In the genomic region with DNA sequence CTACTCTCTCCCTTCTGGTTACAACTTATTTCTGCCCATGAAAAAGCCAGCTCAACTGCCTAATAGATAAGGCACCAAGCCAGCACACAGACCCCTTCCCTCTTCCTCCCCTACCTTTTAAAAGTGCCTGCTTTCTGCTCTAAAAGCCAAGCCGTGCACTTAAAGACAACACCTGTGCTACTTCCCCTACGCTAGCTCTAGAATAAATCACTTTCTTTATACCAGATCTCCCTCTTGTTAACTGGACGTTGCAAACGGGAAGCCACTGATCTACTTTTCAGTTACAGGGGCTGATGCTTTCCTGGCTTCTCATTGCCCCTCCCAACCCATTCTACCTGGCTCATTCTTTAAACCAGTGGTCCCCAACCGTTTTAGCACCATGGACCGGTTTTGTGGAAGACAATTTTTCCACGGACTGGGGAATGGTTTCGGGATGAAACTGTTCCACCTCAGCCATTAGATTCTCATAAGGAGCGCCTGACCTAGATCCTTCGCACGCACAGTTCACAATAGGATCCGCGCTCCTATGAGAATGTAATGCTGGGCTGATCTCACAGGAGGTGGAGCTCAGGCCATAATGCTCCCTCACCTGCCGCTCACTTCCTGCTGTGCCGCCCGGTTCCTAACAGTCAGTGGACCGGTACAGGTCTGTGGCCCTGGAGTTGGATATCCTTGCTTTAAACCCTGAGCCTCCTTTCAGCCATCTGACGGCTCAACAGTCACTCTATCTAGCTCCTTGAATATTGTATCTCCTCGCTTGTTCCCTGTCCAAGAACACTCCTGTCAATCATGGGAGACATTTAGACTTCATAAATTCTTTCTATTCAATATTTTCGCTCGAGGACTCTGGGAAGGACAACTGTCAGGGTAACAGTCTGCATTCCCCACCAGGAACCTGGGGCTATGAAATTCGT, we compare ENCODE assay signal across 8 cellular contexts. TPM values are rescaled to one million over a fixed set of nuclear protein-coding genes. Genes with fewer than 3 reads are reported as not detected.
DNase-seq lines count a peak whose midpoint lies in the region; ATAC-seq and TF ChIP-seq lines count a peak whose summit lies in the region.

No MANE protein-coding gene starts in this region.

- H3K9me3 ChIP-seq in upper lobe of left lung: peaks cover 0 to 10% (median 3%) of the 10 kb centered on the region in 4 donors

- H3K27ac Mint-ChIP-seq in activated CD4-positive, alpha-beta T cell treated with anti-CD3 and anti-CD28 coated beads, Interleukin-2, amount 10 ng/mL, durations not matched to agents 7 days and 5 days: no peak overlapping the region
- H3K27ac Mint-ChIP-seq in naive thymus-derived CD8-positive, alpha-beta T cell: peak overlapping the region; percentile 67 to 94 (median 86)

- TF ChIP-seq POLR2A in erythroblast (IDR thresholded peaks at IDR 0.05; ENCODE audit: low read length) (peak; percentile 44), upper lobe of left lung (IDR thresholded peaks at IDR 0.05) (no peak)

- H3K36me3 ChIP-seq in upper lobe of left lung: peaks cover 0 to 13% (median 8%) of the 10 kb centered on the region in 4 donors

- H3K27me3 Mint-ChIP-seq in activated CD4-positive, alpha-beta T cell treated with anti-CD3 and anti-CD28 coated beads, Interleukin-2, amount 10 ng/mL, durations not matched to agents 7 days and 5 days: no peaks in the 10 kb centered on the region
- peaks cover 1 to 14% (median 4%) of the 10 kb centered on the region in 5 donors for H3K27me3 Mint-ChIP-seq in naive thymus-derived CD8-positive, alpha-beta T cell

- H3K4me1 Mint-ChIP-seq in activated CD4-positive, alpha-beta T cell treated with anti-CD3 and anti-CD28 coated beads, Interleukin-2, amount 10 ng/mL, durations not matched to agents 7 days and 5 days: peaks cover 18% of the 10 kb centered on the region
- H3K4me1 Mint-ChIP-seq in naive thymus-derived CD8-positive, alpha-beta T cell: peaks cover 13 to 32% (median 22%) of the 10 kb centered on the region in 4 donors

- H3K4me1 ChIP-seq in upper lobe of left lung: peaks cover 7 to 22% (median 12%) of the 10 kb centered on the region in 4 donors

- CTCF ChIA-PET in activated CD4-positive, alpha-beta T cell treated with anti-CD3 and anti-CD28 coated beads, Interleukin-2, amount 10 ng/mL, durations not matched to agents 7 days and 5 days (lab: Charles Lee): interaction anchor here (0.7 to 1.3 kb wide), 3 partner anchors 22 to 115 kb away, joined by 3 read pairs; no protein-coding TSS in a partner anchor

- peak overlapping the region; percentile 69 for H3K4me3 Mint-ChIP-seq in activated CD4-positive, alpha-beta T cell treated with anti-CD3 and anti-CD28 coated beads, Interleukin-2, amount 10 ng/mL, durations not matched to agents 7 days and 5 days
- H3K4me3 Mint-ChIP-seq in naive thymus-derived CD8-positive, alpha-beta T cell: peak overlapping the region; percentile 91 to 99 (median 96)

- peaks cover 36% of the 10 kb centered on the region for H3K9me3 Mint-ChIP-seq in activated CD4-positive, alpha-beta T cell treated with anti-CD3 and anti-CD28 coated beads, Interleukin-2, amount 10 ng/mL, durations not matched to agents 7 days and 5 days
- peaks cover 13 to 42% (median 26%) of the 10 kb centered on the region in 9 donors for H3K9me3 Mint-ChIP-seq in naive thymus-derived CD8-positive, alpha-beta T cell

- POLR2A ChIA-PET in activated CD4-positive, alpha-beta T cell treated with anti-CD3 and anti-CD28 coated beads, Interleukin-2, amount 10 ng/mL, durations not matched to agents 7 days and 5 days (lab: Charles Lee): interaction anchor here (0.6 kb wide), 1 partner anchor 210 kb away, joined by 4 read pairs; no protein-coding TSS in a partner anchor
- POLR2A ChIA-PET in naive thymus-derived CD8-positive, alpha-beta T cell (lab: Charles Lee): interaction anchor here (1.1 to 1.5 kb wide), 6 partner anchors 12 to 161 kb away, joined by 3 to 6 read pairs (median 4); a partner anchor contains a TSS

- H3K4me3 ChIP-seq in LNCaP clone FGC (ENCODE audit: low read depth, low read length) (peak overlapping the region; percentile 79), upper lobe of left lung (peak overlapping the region; percentile 73 to 93 (median 86))

- WGBS in upper lobe of left lung, 2 donors: 11 to 22% methylated on average over 19 to 22 of the region's 22 CpGs

- no peak for TF ChIP-seq EP300 in upper lobe of left lung (IDR thresholded peaks at IDR 0.05)

- peaks cover 4% of the 10 kb centered on the region for H3K36me3 Mint-ChIP-seq in activated CD4-positive, alpha-beta T cell treated with anti-CD3 and anti-CD28 coated beads, Interleukin-2, amount 10 ng/mL, durations not matched to agents 7 days and 5 days (ENCODE audit: low read depth)
- H3K36me3 Mint-ChIP-seq in naive thymus-derived CD8-positive, alpha-beta T cell: peaks cover 22 to 44% (median 35%) of the 10 kb centered on the region in 3 donors

- peak; percentile 70 to 75 for ATAC-seq in naive thymus-derived CD8-positive, alpha-beta T cell
- ATAC-seq in upper lobe of left lung (ENCODE audit: low FRiP score in 2 of 2): peak; percentile 36 to 49
- no peak for ATAC-seq in HG02973 (IDR thresholded peaks at IDR 0.05; ENCODE audit: unreplicated experiment)

- H3K27ac ChIP-seq in upper lobe of left lung: peak overlapping the region; percentile 31 to 79 (median 70)

- TF ChIP-seq CTCF in LNCaP clone FGC (IDR thresholded peaks at IDR 0.05; ENCODE audit: control insufficient read depth, extremely low read depth, insufficient read depth) (no peak), upper lobe of left lung (IDR thresholded peaks at IDR 0.05) (no peak)

- no peaks in the 10 kb centered on the region for H3K27me3 ChIP-seq in upper lobe of left lung

- DNase-seq in EH (ENCODE audit: low read depth): peak; percentile 3
- no peak for DNase-seq in LNCaP clone FGC (ENCODE audit: low read depth)
- DNase-seq in activated CD4-positive, alpha-beta T cell treated with anti-CD3 and anti-CD28 coated beads, Interleukin-2, amount 10 ng/mL, durations not matched to agents 7 days and 5 days: no peak
- peak; percentile 48 to 59 for DNase-seq in erythroblast (lab: John Stamatoyannopoulos, UW)
- peak in 2 of 10 donors; percentile 13 to 15 for DNase-seq in naive thymus-derived CD8-positive, alpha-beta T cell
- peak in 1 of 2 donors; percentile 31 for DNase-seq in upper lobe of left lung
- no peak for DNase-seq in NOMO-1 treated with dmso at 0.1 percent for 144 hours (lab: John Stamatoyannopoulos, UW; ENCODE audit: unreplicated experiment)

RNA-seq across cellular contexts. Expression of a gene that starts 0.8 kb away (rescaled TPM):
- under 1 TPM in 1 of 2 experiments, not detected in 1; 0.25 TPM for total RNA-seq in activated CD4-positive, alpha-beta T cell treated with anti-CD3 and anti-CD28 coated beads, Interleukin-2, amount 10 ng/mL, durations not matched to agents 7 days and 5 days
- total RNA-seq in naive thymus-derived CD8-positive, alpha-beta T cell: 1 to 10 TPM; 7.6 to 9.7 TPM
- 1 to 10 TPM; 3.2 to 4.0 (median 3.5) TPM for polyA plus RNA-seq in naive thymus-derived CD8-positive, alpha-beta T cell
- 10 to 100 TPM in 1 of 6 donors, 1 to 10 TPM in 5; 4.7 to 11.8 (median 6.3) TPM for total RNA-seq in upper lobe of left lung

RNA-seq across cellular contexts. Expression of a gene that starts 21.0 kb away (rescaled TPM):
- total RNA-seq in activated CD4-positive, alpha-beta T cell treated with anti-CD3 and anti-CD28 coated beads, Interleukin-2, amount 10 ng/mL, durations not matched to agents 7 days and 5 days: 1 to 10 TPM; 2.1 to 2.2 TPM
- 1 to 10 TPM; 5.4 to 5.7 TPM for total RNA-seq in naive thymus-derived CD8-positive, alpha-beta T cell
- under 1 TPM; 0.56 to 0.82 (median 0.71) TPM for polyA plus RNA-seq in naive thymus-derived CD8-positive, alpha-beta T cell
- total RNA-seq in upper lobe of left lung: 1 to 10 TPM; 1.0 to 4.8 (median 1.8) TPM

RNA-seq across cellular contexts. Expression of a gene that starts 25.8 kb away (rescaled TPM):
- 1 to 10 TPM; 2.8 to 3.7 TPM for total RNA-seq in activated CD4-positive, alpha-beta T cell treated with anti-CD3 and anti-CD28 coated beads, Interleukin-2, amount 10 ng/mL, durations not matched to agents 7 days and 5 days
- 1 to 10 TPM; 7.8 to 9.2 TPM for total RNA-seq in naive thymus-derived CD8-positive, alpha-beta T cell
- polyA plus RNA-seq in naive thymus-derived CD8-positive, alpha-beta T cell: 1 to 10 TPM in 2 of 3 donors, under 1 TPM in 1; 0.99 to 3.9 (median 1.9) TPM
- total RNA-seq in upper lobe of left lung: 10 to 100 TPM in 1 of 6 donors, 1 to 10 TPM in 4, not detected in 1; 2.5 to 13.6 (median 4.0) TPM

RNA-seq across cellular contexts. Expression of a gene that starts 43.2 kb away (rescaled TPM):
- total RNA-seq in activated CD4-positive, alpha-beta T cell treated with anti-CD3 and anti-CD28 coated beads, Interleukin-2, amount 10 ng/mL, durations not matched to agents 7 days and 5 days: 10 to 100 TPM; 33.4 to 36.5 TPM
- 10 to 100 TPM; 82.4 to 86.3 TPM for total RNA-seq in naive thymus-derived CD8-positive, alpha-beta T cell
- polyA plus RNA-seq in naive thymus-derived CD8-positive, alpha-beta T cell: 1 to 10 TPM; 6.9 to 9.0 (median 8.2) TPM
- 100 to 1,000 TPM in 1 of 6 donors, 10 to 100 TPM in 5; 19.8 to 108 (median 29.1) TPM for total RNA-seq in upper lobe of left lung

RNA-seq across cellular contexts. Expression of a gene that starts 48.2 kb away (rescaled TPM):
- 1 to 10 TPM; 4.5 to 5.5 TPM for total RNA-seq in activated CD4-positive, alpha-beta T cell treated with anti-CD3 and anti-CD28 coated beads, Interleukin-2, amount 10 ng/mL, durations not matched to agents 7 days and 5 days
- total RNA-seq in naive thymus-derived CD8-positive, alpha-beta T cell: 10 to 100 TPM in 1 of 2 experiments, 1 to 10 TPM in 1; 9.9 to 12.0 TPM
- 1 to 10 TPM; 1.9 to 2.5 (median 2.1) TPM for polyA plus RNA-seq in naive thymus-derived CD8-positive, alpha-beta T cell
- 1 to 10 TPM; 2.2 to 6.4 (median 4.7) TPM for total RNA-seq in upper lobe of left lung

Comparison
In these comparisons a context has a peak if more than half of its experiments do, and no peak if none do; other contexts are left out.
1. DNase-seq: peak in EH (single experiment) and erythroblast (2 of 2); none in LNCaP clone FGC (single experiment), activated CD4-positive, alpha-beta T cell treated with anti-CD3 and anti-CD28 coated beads, Interleukin-2, amount 10 ng/mL, durations not matched to agents 7 days and 5 days (single experiment) and NOMO-1 treated with dmso at 0.1 percent for 144 hours (single experiment).
2. RNA of a gene that starts 0.8 kb away (total RNA-seq): 7.6 to 9.7 TPM in naive thymus-derived CD8-positive, alpha-beta T cell and 4.7 to 11.8 TPM in upper lobe of left lung; 0.25 TPM in activated CD4-positive, alpha-beta T cell treated with anti-CD3 and anti-CD28 coated beads, Interleukin-2, amount 10 ng/mL, durations not matched to agents 7 days and 5 days; every median in the first group is over 4 times any median in the second.